In the genomic region with DNA sequence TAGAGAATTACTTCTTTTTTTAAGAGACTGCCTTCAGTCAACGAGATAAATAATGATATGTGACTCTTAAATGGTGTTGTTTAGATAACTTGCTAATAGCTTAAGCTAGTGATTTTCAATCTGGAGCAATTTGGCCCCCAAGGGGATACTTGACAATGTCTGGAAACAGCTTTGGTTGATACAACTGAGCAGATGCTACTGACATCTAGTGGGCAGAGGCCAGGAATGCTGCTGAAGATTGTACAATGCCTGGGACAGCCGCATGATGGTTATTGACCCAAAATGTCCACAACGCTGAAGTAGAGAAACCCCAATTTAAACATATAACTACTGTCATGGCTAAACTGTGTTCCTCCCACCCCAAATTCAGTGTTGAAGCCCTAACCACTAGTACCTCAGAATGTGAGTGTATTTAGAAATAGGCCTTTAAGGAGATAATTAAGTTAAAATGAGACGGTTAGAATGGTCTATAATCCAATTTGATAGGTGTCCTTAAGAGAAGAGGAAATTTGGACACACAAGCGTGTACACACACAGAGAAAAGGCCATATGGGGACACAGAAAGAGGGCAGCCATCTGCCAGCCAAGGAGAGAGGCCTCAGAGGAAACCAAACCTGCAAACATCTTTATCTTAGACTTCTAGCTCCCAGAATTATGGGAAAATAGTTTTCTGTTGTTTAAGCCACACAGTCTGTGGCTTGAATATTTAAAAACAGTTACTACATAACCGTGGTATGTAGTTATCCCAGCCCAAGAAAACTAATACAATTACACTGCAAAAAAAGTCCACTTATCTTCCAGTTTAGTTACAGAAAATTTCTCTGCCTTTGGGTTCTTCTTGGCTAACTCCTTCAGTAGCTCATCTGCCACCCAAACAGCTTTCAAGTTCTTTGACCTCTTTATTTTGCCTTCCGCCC, we compare ENCODE assay signal across 8 cellular contexts. TPM values are rescaled to one million over a fixed set of nuclear protein-coding genes. Genes with fewer than 3 reads are reported as not detected.
DNase-seq lines count a peak whose midpoint lies in the region; ATAC-seq and TF ChIP-seq lines count a peak whose summit lies in the region.

No MANE protein-coding gene starts in this region.

- intact Hi-C loops in Right ventricle myocardium inferior (cut with DNase I) (loop anchor here (2.0 kb wide), 1 partner anchor 149 kb away; a partner anchor contains a TSS), cardiac septum (cut with DNase I) (loop anchor here (1.0 to 10.0 kb wide), 2 partner anchors 150 to 951 kb away; a partner anchor contains a TSS), sigmoid colon (cut with DNase I) (loop anchor here (2.0 kb wide), 1 partner anchor 149 kb away; a partner anchor contains a TSS)

- H3K36me3 ChIP-seq in SK-N-MC (ENCODE audit: insufficient read depth, low read length) (no peaks in the 10 kb centered on the region), adipocyte (ENCODE audit: control insufficient read depth, insufficient read depth, low read length, severe bottlenecking) (peaks cover 82% of the 10 kb centered on the region), right atrium auricular region (no peaks in the 10 kb centered on the region), sigmoid colon (peaks cover 0 to 4% (median 0%) of the 10 kb centered on the region in 4 donors)

- no peak overlapping the region for H3K9ac ChIP-seq in SK-N-MC (ENCODE audit: insufficient read length)
- H3K9ac ChIP-seq in adipocyte (ENCODE audit: low read length), result no peak overlapping the region

- DNase-seq in Right ventricle myocardium inferior (ENCODE audit: missing footprints) (no peak), cardiac septum (ENCODE audit: low spot score) (no peak), NB4 (ENCODE audit: low read depth) (peak; percentile 81), SK-N-MC (ENCODE audit: low read depth, low spot score) (peak; percentile 82), adipocyte (ENCODE audit: low read depth) (peak; percentile 93), right atrium auricular region (ENCODE audit: low spot score) (peak; percentile 73), sigmoid colon (peak; percentile 71)

- no peak for TF ChIP-seq POLR2A in NB4 (IDR thresholded peaks at IDR 0.05; ENCODE audit: extremely low read depth, insufficient read length)
- TF ChIP-seq POLR2A in sigmoid colon (IDR thresholded peaks at IDR 0.05), result no peak

- 0 out of 2 replicates have a peak overlapping the region, but pooled peaks have one; percentile 15 for H3K27ac ChIP-seq in SK-N-MC
- H3K27ac ChIP-seq in right atrium auricular region, result no peak overlapping the region
- H3K27ac ChIP-seq in sigmoid colon, result no peak overlapping the region

- no peak for TF ChIP-seq EP300 in sigmoid colon (IDR thresholded peaks at IDR 0.05)

- TF ChIP-seq CTCF in NB4 (IDR thresholded peaks at IDR 0.05; ENCODE audit: low read depth, low read length) (peak; percentile 95), right atrium auricular region (IDR thresholded peaks at IDR 0.05) (peak; percentile 37 to 88), sigmoid colon (IDR thresholded peaks at IDR 0.05) (peak; percentile 25 to 62 (median 50))

- WGBS in sigmoid colon, 2 donors, result 27 to 30% methylated on average over 7 of the region's 7 CpGs

- H3K9me3 ChIP-seq in SK-N-MC (ENCODE audit: low read depth, low read length) (no peaks in the 10 kb centered on the region), adipocyte (ENCODE audit: control insufficient read depth, low read length) (no peaks in the 10 kb centered on the region), right atrium auricular region (no peaks in the 10 kb centered on the region), sigmoid colon (no peaks in the 10 kb centered on the region)

- H3K27me3 ChIP-seq in adipocyte (replicated peaks; ENCODE audit: control insufficient read depth, insufficient read depth, low read length) (no peaks in the 10 kb centered on the region), right atrium auricular region (no peaks in the 10 kb centered on the region), sigmoid colon (no peaks in the 10 kb centered on the region)

- H3K4me1 ChIP-seq in adipocyte (ENCODE audit: control insufficient read depth, insufficient read depth, low read length) (peaks cover 15% of the 10 kb centered on the region), right atrium auricular region (peaks cover 0 to 7% of the 10 kb centered on the region in 2 donors), sigmoid colon (no peaks in the 10 kb centered on the region)

- H3K4me3 ChIP-seq in NB4 (ENCODE audit: low read depth, low read length) (no peak overlapping the region), SK-N-MC (no peak overlapping the region), adipocyte (ENCODE audit: low read length) (no peak overlapping the region), right atrium auricular region (no peak overlapping the region), sigmoid colon (no peak overlapping the region)

- peak; percentile 93 for ATAC-seq in Right ventricle myocardium inferior
- peak; percentile 99 for ATAC-seq in HG02623 (IDR thresholded peaks at IDR 0.05; ENCODE audit: unreplicated experiment)

RNA-seq across cellular contexts. Expression of a gene that starts 22.2 kb away (rescaled TPM):
- total RNA-seq in Right ventricle myocardium inferior (2.4 TPM), cardiac septum (3.2 TPM), right atrium auricular region (1 to 10 TPM; 3.7 to 4.0 TPM), sigmoid colon (1 to 10 TPM; 2.5 to 4.1 (median 3.7) TPM)
- 1 to 10 TPM; 1.9 to 2.4 (median 2.3) TPM for polyA plus RNA-seq in sigmoid colon

RNA-seq across cellular contexts. Expression of a gene that starts 22.3 kb away (rescaled TPM):
- total RNA-seq in Right ventricle myocardium inferior (12.7 TPM), cardiac septum (23.8 TPM), right atrium auricular region (10 to 100 TPM in 1 of 2 donors, 1 to 10 TPM in 1; 7.3 to 12.7 TPM), sigmoid colon (10 to 100 TPM in 1 of 4 donors, 1 to 10 TPM in 3; 7.2 to 10.4 (median 8.0) TPM)
- 10 to 100 TPM; 11.4 to 16.2 (median 12.0) TPM for polyA plus RNA-seq in sigmoid colon

Comparison
In these comparisons a context has a peak if more than half of its experiments do, and no peak if none do; other contexts are left out.
1. DNase-seq: peak in NB4 (single experiment), SK-N-MC (single experiment), adipocyte (single experiment), right atrium auricular region (single experiment) and sigmoid colon (single experiment); none in Right ventricle myocardium inferior (single experiment) and cardiac septum (single experiment).
2. Peak in every context shown above with its lines, with median percentiles within 50 percentile points of each other: CTCF ChIP-seq.